In genomic region chr1:19454265-19455198, GRCh38 we compare ENCODE assay signal across 9 cellular contexts. TPM values are rescaled to one million over a fixed set of nuclear protein-coding genes. Genes with fewer than 3 reads are reported as not detected.
DNase-seq lines count a peak whose midpoint lies in the region; ATAC-seq, FAIRE-seq and TF ChIP-seq lines count a peak whose summit lies in the region.
"Had no signal": no experiment of that assay in that cellular context is flagged by ENCODE, and none has a peak within 500 bp of the region (broad histone marks: within the 10 kb centered on the region; RNA-seq: fewer than 3 reads in every experiment).

No MANE protein-coding gene starts in this region.

- 21% methylated on average over 13 of the region's 13 CpGs for WGBS in GM12878 (ENCODE audit: insufficient coverage, insufficient replicate concordance, low lambda C conversion rate, missing lambda C conversion rate)
- 30 to 48% methylated on average over 9 to 11 of the region's 13 CpGs for whole genome bisulfite sequencing in mesodermal cell (ENCODE audit: insufficient coverage in 2 of 2), 2 experiments
- WGBS in testis, 2 donors, result 53 to 62% methylated on average over 13 of the region's 13 CpGs

- H3K27me3 ChIP-seq in GM12878 (replicated peaks in 1 of 2; ENCODE audit: control insufficient read depth in 2 of 2, insufficient read depth in 2 of 2, low read length in 1 of 2) (no peaks in the 10 kb centered on the region), testis (no peaks in the 10 kb centered on the region)

- peaks cover 94% of the 10 kb centered on the region for H3K79me2 ChIP-seq in GM12878 (ENCODE audit: control insufficient read depth, insufficient read depth, low read length)

- intact Hi-C loops in GM12878 (cut with micrococcal nuclease; ENCODE audit: unreplicated experiment), result no loop called here
- intact Hi-C loops in testis (cut with DNase I; ENCODE audit: low total_unique reads), result no loop called here

- H3K9me3 ChIP-seq in GM12878 (replicated peaks; ENCODE audit: control insufficient read depth, insufficient read depth, low read length), result no peaks in the 10 kb centered on the region
- no peaks in the 10 kb centered on the region for H3K9me3 ChIP-seq in mesodermal cell (ENCODE audit: control insufficient read depth, low read length)
- no peaks in the 10 kb centered on the region for H3K9me3 ChIP-seq in testis

- RAD21 ChIA-PET in GM12878 (lab: Charles Lee; ENCODE audit: unreplicated experiment), result interaction anchor here (0.9 to 1.6 kb wide), 5 partner anchors 9 to 64 kb away, joined by 3 to 6 read pairs (median 3); no protein-coding TSS in a partner anchor

- in situ Hi-C loops in GM12878 (cut with MboI), result no loop called here

- no peak overlapping the region for H2AFZ ChIP-seq in GM12878 (ENCODE audit: control insufficient read depth, low read depth, low read length)

- TF ChIP-seq EP300 in GM12878 (IDR thresholded peaks at IDR 0.05; ENCODE audit: borderline replicate concordance in 1 of 2, control insufficient read depth in 1 of 2, low read depth in 2 of 2, low read length in 2 of 2), result no peak

- H3K9ac ChIP-seq in GM12878 (ENCODE audit: control insufficient read depth, insufficient read depth, low read length), result peak overlapping the region; percentile 13; the same call in 1 of the 2 replicates

- POLR2A ChIA-PET in GM12878 (lab: Charles Lee), result interaction anchor here (1.9 to 2.2 kb wide), 2 partner anchors 11 to 29 kb away, joined by 4 to 5 read pairs; no protein-coding TSS in a partner anchor

- H4K20me1 ChIP-seq in GM12878 (ENCODE audit: control insufficient read depth, insufficient read depth), result peaks cover 17% of the 10 kb centered on the region

- no TSS peak for BruUV-seq in GM12878 (replicated peaks; lab: Mats Ljungman, UMichigan)

- H3K36me3 ChIP-seq in GM12878 (ENCODE audit: control insufficient read depth in 2 of 2, insufficient read depth in 2 of 2, low read length in 1 of 2) (peaks cover 1 to 5% of the 10 kb centered on the region in 2 experiments; a peak in 2 of 4 replicates), mesodermal cell (ENCODE audit: control insufficient read depth, insufficient read depth, low read length) (peaks cover 5% of the 10 kb centered on the region), testis (ENCODE audit: low read depth, missing control alignments) (no peaks in the 10 kb centered on the region)

- peak overlapping the region; percentile 31 for H3K4me2 ChIP-seq in GM12878 (ENCODE audit: control insufficient read depth, insufficient read depth)

- CTCF ChIA-PET in GM12878 (lab: Yijun Ruan, JAX), result interaction anchor here (0.9 kb wide), 2 partner anchors 9 to 28 kb away, joined by 3 to 4 read pairs; no protein-coding TSS in a partner anchor

- peak; percentile 69 to 81 for ATAC-seq in activated CD4-positive, CD25-positive, alpha-beta regulatory T cell treated with anti-CD3 and anti-CD28 coated beads, Interleukin-2, amount 50 U/mL, for 24 hours
- peak; percentile 51 for ATAC-seq in GM12878
- no peak for ATAC-seq in HG02870 (IDR thresholded peaks at IDR 0.05; ENCODE audit: unreplicated experiment)
- no peak for ATAC-seq in HG03442 (IDR thresholded peaks at IDR 0.05; ENCODE audit: unreplicated experiment)

- H3K4me3 ChIP-seq in GM12878, result no peak overlapping the region
- no peak overlapping the region for H3K4me3 ChIP-seq in mesodermal cell (ENCODE audit: extremely low read depth, insufficient read depth, low read length, poor library complexity, severe bottlenecking)
- H3K4me3 ChIP-seq in testis, result no peak overlapping the region

- TF ChIP-seq CTCF in GM12878 (IDR thresholded peaks at IDR 0.05 in 2 of 3, conservative IDR thresholded peaks at IDR 0.05 in 1 of 3; ENCODE audit: control insufficient read depth in 2 of 3, extremely low read depth in 1 of 3, insufficient read depth in 1 of 3, low read depth in 3 of 3, low read length in 3 of 3) (no peak), testis (IDR thresholded peaks at IDR 0.05) (no peak)

- TF ChIP-seq RAD21 in GM12878 (IDR thresholded peaks at IDR 0.05; ENCODE audit: insufficient read depth, low read depth, low read length), result no peak

- FAIRE-seq in GM12878 (lab: Jason Lieb, UNC), result no peak
- FAIRE-seq: A204.1 had no signal

- no peak for TF ChIP-seq POLR2A in GM12878 (IDR thresholded peaks at IDR 0.05; ENCODE audit: low read depth, low read length)
- no peak for TF ChIP-seq POLR2A in testis (IDR thresholded peaks at IDR 0.05)

- SMC1A ChIA-PET in GM12878 (lab: Charles Lee; ENCODE audit: uncharacterized antibody, unreplicated experiment), result interaction anchor here (0.6 to 2.1 kb wide), 11 partner anchors 15 to 153 kb away, joined by 3 to 6 read pairs (median 3); no protein-coding TSS in a partner anchor

- peaks cover 45% of the 10 kb centered on the region for H3K4me1 ChIP-seq in GM12878 (ENCODE audit: control insufficient read depth, insufficient read depth, low read length)
- peaks cover 41% of the 10 kb centered on the region for H3K4me1 ChIP-seq in mesodermal cell (ENCODE audit: control insufficient read depth, insufficient read depth, low read length, poor library complexity, severe bottlenecking)
- H3K4me1 ChIP-seq in testis, result peaks cover 57% of the 10 kb centered on the region

- H3K27ac ChIP-seq in GM12878 (ENCODE audit: control insufficient read depth, insufficient read depth) (peak overlapping the region; percentile 74), mesodermal cell (ENCODE audit: low read depth, low read length, severe bottlenecking) (peak overlapping the region; percentile 16), testis (peak overlapping the region; percentile 45 to 56)

- no peak for DNase-seq in activated CD4-positive, CD25-positive, alpha-beta regulatory T cell (lab: John Stamatoyannopoulos, UW)
- DNase-seq in GM12878 (ENCODE audit: low read depth, low spot score) (no peak), testis (no peak), pons (ENCODE audit: low spot score) (no peak)

TF ChIP-seq in GM12878, 131 proteins besides CTCF, POLR2A, EP300 and RAD21 (continues in another document):
- TF ChIP-seq CHD4 (IDR thresholded peaks at IDR 0.05) (no peak), MAX (IDR thresholded peaks at IDR 0.05; ENCODE audit: low read depth, low read length) (no peak), MYC (IDR thresholded peaks at IDR 0.05; ENCODE audit: insufficient read depth, insufficient read length, insufficient replicate concordance, low read length, severe bottlenecking) (no peak), JUNB (IDR thresholded peaks at IDR 0.05) (peak; percentile 72), KDM1A (IDR thresholded peaks at IDR 0.05; ENCODE audit: borderline replicate concordance) (no peak), CREB1 (IDR thresholded peaks at IDR 0.05; ENCODE audit: low read depth) (no peak), DPF2 (IDR thresholded peaks at IDR 0.05) (no peak), CREM (IDR thresholded peaks at IDR 0.05; ENCODE audit: low read depth) (0 out of 2 replicates have a peak, but pooled peaks have one; percentile 37), ZBTB40 (IDR thresholded peaks at IDR 0.05; ENCODE audit: borderline replicate concordance) (no peak)

RNA-seq across cellular contexts. Expression of gene CAPZB, which starts 30.8 kb away (rescaled TPM):
- 49.2 and 56.8 TPM in 2 replicates for total RNA-seq in GM12878 (2013; cell fraction: nucleolus; rRNA removed)
- total RNA-seq in GM12878 (2014; rRNA removed) (88.3 and 104 TPM in 2 replicates), GM12878 (2014; rRNA removed; fragmentation: Illumina TruSeq; extraction: Trizol) (204 TPM in 2 replicates), GM12878 (2021) (393 and 404 TPM in 2 replicates), testis (100 to 1,000 TPM; 147 to 207 TPM)
- 244 TPM for polyA plus RNA-seq in GM12878 (2011; ENCODE audit: low read depth)
- polyA plus RNA-seq in GM12878 (2011; rRNA removed) (138 and 184 TPM in 2 replicates), GM12878 (2014; fragmentation: Illumina TruSeq; extraction: Trizol) (409 and 454 TPM in 2 replicates), GM12878 (2014; fragmentation: Nextera tagmentation; extraction: Ambion mirVana) (100 to 1,000 TPM; 121 to 147 TPM), GM12878 (2014; rRNA removed) (198 and 222 TPM in 2 replicates), GM12878 (2016; fragmentation: Nextera tagmentation; extraction: Ambion mirVana) (100 to 1,000 TPM; 324 to 365 TPM), testis (ENCODE audit: insufficient read depth, low read depth, low replicate concordance) (502 TPM)
- 228 and 231 TPM in 2 replicates for polyA plus RNA-seq in GM12878 (2011; cell fraction: cytosol; rRNA removed)
- 101 and 110 TPM in 2 replicates for polyA plus RNA-seq in GM12878 (2011; cell fraction: nucleus; rRNA removed)
- 287 and 325 TPM in 2 replicates for polyA plus RNA-seq in GM12878 (2012)
- polyA minus RNA-seq in GM12878 (2011; rRNA and poly(A)+ RNA removed), result 105 and 120 TPM in 2 replicates
- polyA minus RNA-seq in GM12878 (2011; cell fraction: cytosol; rRNA and poly(A)+ RNA removed), result 57.6 and 63.5 TPM in 2 replicates
- 19.3 and 32.2 TPM in 2 replicates for polyA minus RNA-seq in GM12878 (2011; cell fraction: nucleus; rRNA and poly(A)+ RNA removed)
- polyA plus RNA-seq in mesodermal cell (2013, experiment 1 of 2), result 296 TPM
- 276 TPM for polyA plus RNA-seq in mesodermal cell (2013, experiment 2 of 2)

Comparison
In these comparisons a context has a peak if more than half of its experiments do, and no peak if none do; other contexts are left out.
1. ATAC-seq: peak in activated CD4-positive, CD25-positive, alpha-beta regulatory T cell treated with anti-CD3 and anti-CD28 coated beads, Interleukin-2, amount 50 U/mL, for 24 hours (2 of 2) and GM12878 (single experiment); none in HG02870 (single experiment) and HG03442 (single experiment).
2. H3K27ac ChIP-seq: peak in every context shown above with its lines; median percentile 74 in GM12878; 50 in testis; 16 in mesodermal cell.